8 cellular contexts compared by ENCODE assay signal in genomic region chr1:166479052-166479631, GRCh38.
DNase-seq lines count a peak whose midpoint lies in the region; ATAC-seq and TF ChIP-seq lines count a peak whose summit lies in the region.

No MANE protein-coding gene starts in this region.

- H3K36me3 ChIP-seq in osteoblast (ENCODE audit: insufficient read depth, low read length) = no peaks in the 10 kb centered on the region

- no peak overlapping the region for H3K27ac Mint-ChIP-seq in activated CD8-positive, alpha-beta memory T cell treated with anti-CD3 and anti-CD28 coated beads, Interleukin-2, amount 10 ng/mL, durations not matched to agents 7 days and 5 days

- CTCF ChIA-PET in activated CD8-positive, alpha-beta memory T cell treated with anti-CD3 and anti-CD28 coated beads, Interleukin-2, amount 10 ng/mL, durations not matched to agents 7 days and 5 days (lab: Charles Lee) = interaction anchor here (1.1 to 4.0 kb wide), 8 partner anchors 10 to 556 kb away, joined by 3 to 31 read pairs (median 5); no protein-coding TSS in a partner anchor

- no peaks in the 10 kb centered on the region for H3K9me3 Mint-ChIP-seq in activated CD8-positive, alpha-beta memory T cell treated with anti-CD3 and anti-CD28 coated beads, Interleukin-2, amount 10 ng/mL, durations not matched to agents 7 days and 5 days (ENCODE audit: low read depth)

- no peaks in the 10 kb centered on the region for H3K4me1 ChIP-seq in osteoblast (ENCODE audit: insufficient read depth, low read length)

- DNase-seq in NCI-H2029 treated with DMSO at 0.1 percent for 48 hours (lab: John Stamatoyannopoulos, UW) (peak; percentile 35), NCI-H2029 (lab: John Stamatoyannopoulos, UW) (no peak), NCI-H526 treated with DMSO at 0.1 percent for 48 hours (lab: John Stamatoyannopoulos, UW) (peak; percentile 82), fibroblast of pulmonary artery (ENCODE audit: low read depth) (peak; percentile 50), osteoblast (ENCODE audit: insufficient read length, low spot score, missing footprints) (no peak), GM19238 (ENCODE audit: insufficient read length, low spot score) (no peak)
- peak; percentile 67 for DNase-seq in activated CD8-positive, alpha-beta memory T cell treated with anti-CD3 and anti-CD28 coated beads, Interleukin-2, amount 10 ng/mL, durations not matched to agents 7 days and 5 days

- H3K27ac ChIP-seq in osteoblast (ENCODE audit: low read depth, low read length) = no peak overlapping the region

- peak; percentile 74 for TF ChIP-seq CTCF in fibroblast of pulmonary artery (IDR thresholded peaks at IDR 0.05; ENCODE audit: low read length, missing control alignments)
- peak; percentile 72 for TF ChIP-seq CTCF in osteoblast (IDR thresholded peaks at IDR 0.05; ENCODE audit: extremely low read depth, low read depth, low read length)

- no peaks in the 10 kb centered on the region for H4K20me1 ChIP-seq in osteoblast (ENCODE audit: insufficient read depth, low read length)

- H3K9me3 ChIP-seq in osteoblast (ENCODE audit: low read depth, low read length) = no peaks in the 10 kb centered on the region

- H3K4me3 ChIP-seq in fibroblast of pulmonary artery (replicated peaks; ENCODE audit: low read depth, low read length) (no peak overlapping the region), osteoblast (ENCODE audit: insufficient read depth, low read length) (no peak overlapping the region)

- H3K4me2 ChIP-seq in osteoblast (ENCODE audit: insufficient read depth, low read length) = no peak overlapping the region

- ATAC-seq in HG02678 (IDR thresholded peaks at IDR 0.05; ENCODE audit: unreplicated experiment) = peak; percentile 81
- ATAC-seq in activated CD8-positive, alpha-beta memory T cell treated with anti-CD3 and anti-CD28 coated beads, Interleukin-2, amount 10 ng/mL, durations not matched to agents 7 days and 5 days = no peak

- H3K27me3 ChIP-seq in osteoblast (ENCODE audit: insufficient read depth, low read length) = no peaks in the 10 kb centered on the region

- H3K4me3 Mint-ChIP-seq in activated CD8-positive, alpha-beta memory T cell treated with anti-CD3 and anti-CD28 coated beads, Interleukin-2, amount 10 ng/mL, durations not matched to agents 7 days and 5 days = no peak overlapping the region

- no peaks in the 10 kb centered on the region for H3K36me3 Mint-ChIP-seq in activated CD8-positive, alpha-beta memory T cell treated with anti-CD3 and anti-CD28 coated beads, Interleukin-2, amount 10 ng/mL, durations not matched to agents 7 days and 5 days

- H3K4me1 Mint-ChIP-seq in activated CD8-positive, alpha-beta memory T cell treated with anti-CD3 and anti-CD28 coated beads, Interleukin-2, amount 10 ng/mL, durations not matched to agents 7 days and 5 days = no peaks in the 10 kb centered on the region

- H3K27me3 Mint-ChIP-seq in activated CD8-positive, alpha-beta memory T cell treated with anti-CD3 and anti-CD28 coated beads, Interleukin-2, amount 10 ng/mL, durations not matched to agents 7 days and 5 days = no peaks in the 10 kb centered on the region

- H3K79me2 ChIP-seq in osteoblast (ENCODE audit: insufficient read depth, low read length) = no peaks in the 10 kb centered on the region

- H2AFZ ChIP-seq in osteoblast (ENCODE audit: low read length) = no peak overlapping the region

Comparison
In these comparisons a context has a peak if more than half of its experiments do, and no peak if none do; other contexts are left out.
1. DNase-seq: peak in NCI-H2029 treated with DMSO at 0.1 percent for 48 hours (single experiment), NCI-H526 treated with DMSO at 0.1 percent for 48 hours (single experiment), activated CD8-positive, alpha-beta memory T cell treated with anti-CD3 and anti-CD28 coated beads, Interleukin-2, amount 10 ng/mL, durations not matched to agents 7 days and 5 days (single experiment) and fibroblast of pulmonary artery (single experiment); none in NCI-H2029 (single experiment), osteoblast (single experiment) and GM19238 (single experiment).